ENCODE assay signal across 8 cellular contexts in the genomic region with DNA sequence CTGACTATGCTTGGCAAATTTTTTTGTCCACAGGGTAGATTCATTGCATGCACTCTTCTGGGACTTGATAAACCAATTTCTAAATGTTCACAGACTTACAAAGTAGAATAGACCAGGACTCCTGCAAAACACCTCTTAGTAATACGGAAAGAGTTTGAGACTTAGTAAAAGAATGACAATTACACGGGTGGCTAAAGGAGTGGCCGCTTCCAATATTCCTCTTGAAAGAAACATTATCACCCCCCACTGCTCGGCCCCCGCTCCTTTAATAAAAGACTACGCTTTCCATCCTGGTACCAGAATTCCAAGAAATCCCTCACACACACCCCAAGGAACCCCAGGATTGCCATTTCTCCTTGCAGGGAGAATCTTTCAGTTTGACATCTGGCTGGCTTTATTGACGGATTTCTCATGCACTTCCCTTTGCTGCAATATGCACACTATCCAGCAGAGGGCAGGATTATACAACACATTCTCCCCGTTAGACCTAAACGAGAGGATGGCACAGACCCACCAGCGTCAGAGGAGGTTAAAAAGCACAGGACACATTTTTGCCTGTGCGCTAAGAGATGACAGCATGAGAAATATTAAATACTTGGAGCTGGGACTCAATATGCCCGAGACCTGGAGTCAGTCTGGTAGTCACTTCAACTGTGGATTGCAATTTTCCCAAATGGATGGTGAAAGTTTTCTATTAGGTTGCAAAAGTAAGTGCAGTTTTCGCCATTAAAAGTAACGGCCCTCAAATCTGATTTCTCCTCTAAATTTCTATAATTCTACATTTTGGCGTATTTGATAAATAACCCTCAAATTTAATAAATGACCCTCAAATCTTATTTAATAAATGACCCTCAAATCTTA. TPM values are rescaled to one million over a fixed set of nuclear protein-coding genes. Genes with fewer than 3 reads are reported as not detected.
DNase-seq lines count a peak whose midpoint lies in the region; ATAC-seq and TF ChIP-seq lines count a peak whose summit lies in the region.

No MANE protein-coding gene starts in this region.

- ATAC-seq in HG03159 (IDR thresholded peaks at IDR 0.05; ENCODE audit: unreplicated experiment), result peak; percentile 75
- peak; percentile 56 for ATAC-seq in memory B cell (ENCODE audit: low read depth)
- no peak for ATAC-seq in HG03457 (IDR thresholded peaks at IDR 0.05; ENCODE audit: unreplicated experiment)

- H3K27ac Mint-ChIP-seq in activated CD4-positive, alpha-beta memory T cell treated with anti-CD3 and anti-CD28 coated beads, Interleukin-2, amount 10 ng/mL, durations not matched to agents 7 days and 5 days, result no peak overlapping the region
- no peak overlapping the region for H3K27ac Mint-ChIP-seq in memory B cell

- H3K36me3 ChIP-seq in effector memory CD4-positive, alpha-beta T cell (ENCODE audit: control insufficient read depth, insufficient read depth, low read length), result no peaks in the 10 kb centered on the region

- H3K36me3 Mint-ChIP-seq in activated CD4-positive, alpha-beta memory T cell treated with anti-CD3 and anti-CD28 coated beads, Interleukin-2, amount 10 ng/mL, durations not matched to agents 7 days and 5 days (ENCODE audit: low read depth), result no peaks in the 10 kb centered on the region
- no peaks in the 10 kb centered on the region for H3K36me3 Mint-ChIP-seq in memory B cell

- POLR2A ChIA-PET in activated CD4-positive, alpha-beta memory T cell treated with anti-CD3 and anti-CD28 coated beads, Interleukin-2, amount 10 ng/mL, durations not matched to agents 7 days and 5 days (lab: Charles Lee), result no interaction called here

- CTCF ChIA-PET in activated CD4-positive, alpha-beta memory T cell treated with anti-CD3 and anti-CD28 coated beads, Interleukin-2, amount 10 ng/mL, durations not matched to agents 7 days and 5 days (lab: Charles Lee), result interaction anchor here (0.6 to 1.4 kb wide), 8 partner anchors 12 to 402 kb away, joined by 3 to 6 read pairs (median 3); no protein-coding TSS in a partner anchor

- peak; percentile 87 for TF ChIP-seq CTCF in GM12865 (IDR thresholded peaks at IDR 0.05; ENCODE audit: insufficient read depth, low read depth, low read length, missing control alignments)

- H3K27ac ChIP-seq in effector memory CD4-positive, alpha-beta T cell (ENCODE audit: insufficient read depth, low read length, poor library complexity, severe bottlenecking), result no peak overlapping the region

- H3K9me3 Mint-ChIP-seq in activated CD4-positive, alpha-beta memory T cell treated with anti-CD3 and anti-CD28 coated beads, Interleukin-2, amount 10 ng/mL, durations not matched to agents 7 days and 5 days, result no peaks in the 10 kb centered on the region
- H3K9me3 Mint-ChIP-seq in memory B cell, result no peaks in the 10 kb centered on the region

- H3K27me3 ChIP-seq in effector memory CD4-positive, alpha-beta T cell (replicated peaks; ENCODE audit: control insufficient read depth, insufficient read depth, low read length, poor library complexity, severe bottlenecking), result peaks cover 7% of the 10 kb centered on the region

- H3K4me3 ChIP-seq in GM12865 (ENCODE audit: low read depth, low read length), result no peak overlapping the region
- H3K4me3 ChIP-seq in effector memory CD4-positive, alpha-beta T cell (ENCODE audit: insufficient read depth, low read depth, low read length, poor library complexity, severe bottlenecking), result no peak overlapping the region

- no peaks in the 10 kb centered on the region for H3K4me1 ChIP-seq in effector memory CD4-positive, alpha-beta T cell (ENCODE audit: control insufficient read depth, insufficient read depth, low read length, poor library complexity, severe bottlenecking)

- no peaks in the 10 kb centered on the region for H3K9me3 ChIP-seq in effector memory CD4-positive, alpha-beta T cell (ENCODE audit: control insufficient read depth, low read length)

- no peak overlapping the region for H3K4me3 Mint-ChIP-seq in activated CD4-positive, alpha-beta memory T cell treated with anti-CD3 and anti-CD28 coated beads, Interleukin-2, amount 10 ng/mL, durations not matched to agents 7 days and 5 days
- no peak overlapping the region for H3K4me3 Mint-ChIP-seq in memory B cell

- peaks cover 3% of the 10 kb centered on the region for H3K27me3 Mint-ChIP-seq in activated CD4-positive, alpha-beta memory T cell treated with anti-CD3 and anti-CD28 coated beads, Interleukin-2, amount 10 ng/mL, durations not matched to agents 7 days and 5 days
- H3K27me3 Mint-ChIP-seq in memory B cell, result no peaks in the 10 kb centered on the region

- H3K4me1 Mint-ChIP-seq in activated CD4-positive, alpha-beta memory T cell treated with anti-CD3 and anti-CD28 coated beads, Interleukin-2, amount 10 ng/mL, durations not matched to agents 7 days and 5 days, result no peaks in the 10 kb centered on the region
- H3K4me1 Mint-ChIP-seq in memory B cell, result peaks cover 4% of the 10 kb centered on the region

- peak; percentile 78 for DNase-seq in GM12865 (ENCODE audit: low read depth)
- peak; percentile 50 for DNase-seq in NCI-H774 (lab: John Stamatoyannopoulos, UW)
- peak; percentile 63 for DNase-seq in activated CD4-positive, alpha-beta memory T cell treated with anti-CD3 and anti-CD28 coated beads, Interleukin-2, amount 10 ng/mL, durations not matched to agents 7 days and 5 days
- DNase-seq in effector memory CD4-positive, alpha-beta T cell, result peak; percentile 11 to 41 (median 15)
- peak; percentile 52 to 61 for DNase-seq in memory B cell (ENCODE audit: low spot score in 2 of 2)
- DNase-seq in stimulated activated CD8-positive, alpha-beta memory T cell treated with anti-CD3 and anti-CD28 coated beads, Interleukin-2, amount 100 ng/mL, for 1 hour (ENCODE audit: low read depth in 2 of 2), result peak; percentile 9 to 14

RNA-seq across cellular contexts. Expression of a gene that starts 46.6 kb away (rescaled TPM):
- total RNA-seq in activated CD4-positive, alpha-beta memory T cell treated with anti-CD3 and anti-CD28 coated beads, Interleukin-2, amount 10 ng/mL, durations not matched to agents 7 days and 5 days, result 1 to 10 TPM; 5.3 to 6.5 TPM

Comparison
In these comparisons a context has a peak if more than half of its experiments do, and no peak if none do; other contexts are left out.
1. DNase-seq: peak in every context shown above with its lines; median percentile 78 in GM12865; 63 in activated CD4-positive, alpha-beta memory T cell treated with anti-CD3 and anti-CD28 coated beads, Interleukin-2, amount 10 ng/mL, durations not matched to agents 7 days and 5 days; 56 in memory B cell; 50 in NCI-H774; 15 in effector memory CD4-positive, alpha-beta T cell; 12 in stimulated activated CD8-positive, alpha-beta memory T cell treated with anti-CD3 and anti-CD28 coated beads, Interleukin-2, amount 100 ng/mL, for 1 hour.